Comparison of ENCODE assay signal across 9 cellular contexts in the genomic region with DNA sequence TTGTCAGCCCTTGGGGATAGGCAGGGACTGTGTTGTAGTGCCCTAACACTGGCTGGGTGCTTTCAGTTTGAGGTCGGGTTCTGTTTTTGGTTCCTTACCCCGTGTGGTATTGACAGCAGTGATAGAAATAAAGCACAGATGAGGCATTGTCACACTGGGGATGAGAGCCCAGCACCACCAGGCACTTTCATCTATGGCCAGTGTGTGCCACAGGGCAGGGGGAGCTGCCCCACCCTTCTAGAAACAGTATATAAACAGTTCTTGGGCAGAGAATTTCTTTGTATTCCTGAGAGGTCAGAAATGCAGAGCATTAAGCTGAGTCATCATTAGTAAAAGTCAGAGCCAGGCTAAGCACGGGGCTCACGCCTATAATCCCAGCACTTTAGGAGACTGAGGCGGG. TPM values are rescaled to one million over a fixed set of nuclear protein-coding genes. Genes with fewer than 3 reads are reported as not detected.
DNase-seq lines count a peak whose midpoint lies in the region; ATAC-seq and TF ChIP-seq lines count a peak whose summit lies in the region.
"Had no signal": no experiment of that assay in that cellular context is flagged by ENCODE, and none has a peak within 500 bp of the region (broad histone marks: within the 10 kb centered on the region; RNA-seq: fewer than 3 reads in every experiment).

No MANE protein-coding gene starts in this region.

- peaks cover 72% of the 10 kb centered on the region for H3K4me1 Mint-ChIP-seq in brain

- no peaks in the 10 kb centered on the region for H3K9me3 Mint-ChIP-seq in brain

- no peak for TF ChIP-seq POLR2A in stomach (IDR thresholded peaks at IDR 0.05)

- intact Hi-C loops in left lung (cut with DNase I) (no loop called here), stomach (cut with DNase I; ENCODE audit: low total_unique reads) (no loop called here)

- H3K27me3 Mint-ChIP-seq in brain = peaks cover 4% of the 10 kb centered on the region

- WGBS in stomach, 5 donors = 28 to 48% (median 33%) methylated on average over 5 of the region's 5 CpGs

- peaks cover 42% of the 10 kb centered on the region for H3K36me3 Mint-ChIP-seq in brain

- H3K27ac ChIP-seq in left lung (peak overlapping the region; percentile 89 to 97), stomach (peak overlapping the region; percentile 76 to 94 (median 90))

- H3K4me1 ChIP-seq in left lung = peaks cover 29 to 56% of the 10 kb centered on the region in 2 donors
- H3K4me1 ChIP-seq in stomach = peaks cover 31 to 80% (median 66%) of the 10 kb centered on the region in 4 donors
- no peaks in the 10 kb centered on the region for H3K4me1 ChIP-seq in HAP-1

- H3K27ac Mint-ChIP-seq in brain = peak overlapping the region in 4 of 5 experiments; percentile 9 to 92 (median 76)

- DNase-seq in HS-27A (ENCODE audit: low read depth) = peak; percentile 60
- DNase-seq in left lung = no peak
- no peak for DNase-seq in stomach
- DNase-seq in NCI-H524 treated with DMSO at 0.1 percent for 48 hours (lab: John Stamatoyannopoulos, UW) = no peak
- no peak for DNase-seq in NCI-H510A (lab: John Stamatoyannopoulos, UW)
- no peak for DNase-seq in HAP-1 (ENCODE audit: low spot score in 2 of 2)
- DNase-seq: activated CD4-positive, CD25-positive, alpha-beta regulatory T cell treated with anti-CD3 and anti-CD28 coated beads, Interleukin-2, amount 50 U/mL, for 72 hours had no signal

- H3K9me3 ChIP-seq in left lung (no peaks in the 10 kb centered on the region), stomach (no peaks in the 10 kb centered on the region), HAP-1 (no peaks in the 10 kb centered on the region)

- TF ChIP-seq CTCF in brain (conservative IDR thresholded peaks at IDR 0.05) (no peak), left lung (IDR thresholded peaks at IDR 0.05) (no peak), stomach (IDR thresholded peaks at IDR 0.05) (no peak)

- TF ChIP-seq EP300 in stomach (IDR thresholded peaks at IDR 0.05) = no peak

- H3K27me3 ChIP-seq in left lung = no peaks in the 10 kb centered on the region
- H3K27me3 ChIP-seq in stomach = no peaks in the 10 kb centered on the region
- H3K27me3 ChIP-seq in HAP-1 (ENCODE audit: low read depth) = no peaks in the 10 kb centered on the region

- H3K36me3 ChIP-seq in left lung (peaks cover 0 to 44% of the 10 kb centered on the region in 2 donors), stomach (peaks cover 18 to 56% (median 51%) of the 10 kb centered on the region in 4 donors), HAP-1 (replicated peaks) (peaks cover 97% of the 10 kb centered on the region)

- peak overlapping the region in 2 of 5 experiments; percentile 24 to 38 for H3K4me3 Mint-ChIP-seq in brain

- H3K4me3 ChIP-seq in left lung (peak overlapping the region; percentile 6 to 7), stomach (peak overlapping the region in 3 of 4 donors; percentile 0 to 21 (median 6)), HAP-1 (no peak overlapping the region)

- in situ Hi-C loops in HAP-1 (cut with MboI; ENCODE audit: low sequenced_read_pairs) = no loop called here

- ATAC-seq in left lung (peak; percentile 79), HG02763 (IDR thresholded peaks at IDR 0.05; ENCODE audit: unreplicated experiment) (no peak)

RNA-seq across cellular contexts. Expression of gene CDC42EP2, which starts 23.1 kb away (rescaled TPM):
- polyA plus RNA-seq in brain (ENCODE audit: insufficient read depth, low read depth, low replicate concordance) (8.3 TPM), stomach (10 to 100 TPM; 13.8 to 22.0 (median 18.4) TPM)
- total RNA-seq in left lung (10 to 100 TPM; 11.6 to 18.5 TPM), stomach (10 to 100 TPM in 2 of 5 donors, 1 to 10 TPM in 1, under 1 TPM in 1, not detected in 1; 0.89 to 18.3 (median 8.3) TPM)

RNA-seq across cellular contexts. Expression of gene POLA2, which starts 29.9 kb away (rescaled TPM):
- polyA plus RNA-seq in brain (ENCODE audit: insufficient read depth, low read depth, low replicate concordance) (26.4 TPM), stomach (10 to 100 TPM in 2 of 3 donors, 1 to 10 TPM in 1; 8.6 to 11.2 (median 10.3) TPM)
- total RNA-seq in left lung (10 to 100 TPM in 1 of 2 donors, 1 to 10 TPM in 1; 9.4 to 19.2 TPM), stomach (10 to 100 TPM in 2 of 5 donors, 1 to 10 TPM in 3; 1.7 to 17.0 (median 5.5) TPM)

RNA-seq across cellular contexts. Expression of gene DPF2, which starts 42.0 kb away (rescaled TPM):
- polyA plus RNA-seq in brain (ENCODE audit: insufficient read depth, low read depth, low replicate concordance) = 75.7 TPM
- 10 to 100 TPM; 47.4 to 51.4 TPM for total RNA-seq in left lung
- total RNA-seq in stomach = 10 to 100 TPM; 14.7 to 92.8 (median 35.1) TPM
- polyA plus RNA-seq in stomach = 10 to 100 TPM; 14.9 to 22.6 (median 19.6) TPM
